Comparison of ENCODE assay signal across 1 cellular context in the genomic region with DNA sequence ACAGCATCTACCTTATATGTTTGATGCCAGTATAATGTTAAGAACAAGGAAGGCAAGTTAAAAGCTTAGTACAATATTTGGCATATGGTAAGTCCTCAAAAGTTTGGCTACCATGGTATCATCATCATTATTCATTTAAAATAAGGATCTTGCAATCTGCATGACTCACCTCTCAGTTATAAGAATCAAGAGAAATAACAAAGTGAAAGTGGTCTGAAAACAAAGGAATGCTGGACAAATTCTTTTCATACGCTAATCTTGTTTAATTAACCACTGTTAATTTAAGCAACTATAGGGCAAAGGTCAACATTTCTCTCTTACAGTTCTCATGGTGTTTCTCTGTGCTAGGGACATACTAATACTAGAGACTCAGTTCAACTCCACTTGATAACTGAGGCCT.
TF ChIP-seq lines count a peak whose summit lies in the region.

No MANE protein-coding gene starts in this region.

TF ChIP-seq in IMR-90, 13 proteins besides CTCF, POLR2A, EP300 and RAD21:
- no peak for TF ChIP-seq MAZ (IDR thresholded peaks at IDR 0.05; ENCODE audit: borderline replicate concordance, low read depth, low read length)
- TF ChIP-seq, protein P1, sequence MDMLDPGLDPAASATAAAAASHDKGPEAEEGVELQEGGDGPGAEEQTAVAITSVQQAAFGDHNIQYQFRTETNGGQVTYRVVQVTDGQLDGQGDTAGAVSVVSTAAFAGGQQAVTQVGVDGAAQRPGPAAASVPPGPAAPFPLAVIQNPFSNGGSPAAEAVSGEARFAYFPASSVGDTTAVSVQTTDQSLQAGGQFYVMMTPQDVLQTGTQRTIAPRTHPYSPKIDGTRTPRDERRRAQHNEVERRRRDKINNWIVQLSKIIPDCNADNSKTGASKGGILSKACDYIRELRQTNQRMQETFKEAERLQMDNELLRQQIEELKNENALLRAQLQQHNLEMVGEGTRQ (IDR thresholded peaks at IDR 0.05; ENCODE audit: low read depth, low read length) = no peak
- no peak for TF ChIP-seq RCOR1 (IDR thresholded peaks at IDR 0.05; ENCODE audit: insufficient replicate concordance, low read length)
- TF ChIP-seq BHLHE40 (IDR thresholded peaks at IDR 0.05; ENCODE audit: low read depth, low read length) = no peak; the same call in 1 of the 2 replicates
- peak; percentile 86; the same call in 1 of the 2 replicates for TF ChIP-seq FOS (IDR thresholded peaks at IDR 0.05; ENCODE audit: low read depth, low read length)
- TF ChIP-seq MAFK (IDR thresholded peaks at IDR 0.05; ENCODE audit: low read depth, low read length) = no peak
- TF ChIP-seq, protein P2, sequence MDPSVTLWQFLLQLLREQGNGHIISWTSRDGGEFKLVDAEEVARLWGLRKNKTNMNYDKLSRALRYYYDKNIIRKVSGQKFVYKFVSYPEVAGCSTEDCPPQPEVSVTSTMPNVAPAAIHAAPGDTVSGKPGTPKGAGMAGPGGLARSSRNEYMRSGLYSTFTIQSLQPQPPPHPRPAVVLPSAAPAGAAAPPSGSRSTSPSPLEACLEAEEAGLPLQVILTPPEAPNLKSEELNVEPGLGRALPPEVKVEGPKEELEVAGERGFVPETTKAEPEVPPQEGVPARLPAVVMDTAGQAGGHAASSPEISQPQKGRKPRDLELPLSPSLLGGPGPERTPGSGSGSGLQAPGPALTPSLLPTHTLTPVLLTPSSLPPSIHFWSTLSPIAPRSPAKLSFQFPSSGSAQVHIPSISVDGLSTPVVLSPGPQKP (IDR thresholded peaks at IDR 0.05; ENCODE audit: borderline replicate concordance, low read depth, low read length) = no peak
- TF ChIP-seq CEBPB (IDR thresholded peaks at IDR 0.05; ENCODE audit: low read depth, low read length) = peak; percentile 82
- no peak for TF ChIP-seq SMC3 (IDR thresholded peaks at IDR 0.05; ENCODE audit: low read depth, low read length)
- TF ChIP-seq MXI1 (IDR thresholded peaks at IDR 0.05; ENCODE audit: borderline replicate concordance, low read depth, low read length) = no peak
- TF ChIP-seq NFE2L2 (IDR thresholded peaks at IDR 0.05; ENCODE audit: low read depth, low read length) = no peak
